Comparison of ENCODE assay signal across 26 cellular contexts in genomic region chr1:227924168-227924837, GRCh38. TPM values are rescaled to one million over a fixed set of nuclear protein-coding genes. Genes with fewer than 3 reads are reported as not detected.
"Had no signal": no experiment of that assay in that cellular context is flagged by ENCODE, and none has a peak within 500 bp of the region (broad histone marks: within the 10 kb centered on the region; RNA-seq: fewer than 3 reads in every experiment).

No MANE protein-coding gene starts in this region.

- H3K9me3 ChIP-seq: ascending aorta, body of pancreas had no signal

- DNase-seq: activated CD4-positive, alpha-beta T cell treated with anti-CD3 and anti-CD28 coated beads for 48 hours; activated CD4-positive, alpha-beta T cell treated with anti-CD3 and anti-CD28 coated beads, Interleukin-2, amount 50 U/mL, for 48 hours; activated CD4-positive, CD25-positive, alpha-beta regulatory T cell treated with anti-CD3 and anti-CD28 coated beads, Interleukin-2, amount 50 U/mL, for 72 hours; activated CD8-positive, alpha-beta memory T cell treated with anti-CD3 and anti-CD28 coated beads, Interleukin-2, amount 10 ng/mL, durations not matched to agents 7 days and 5 days; activated effector memory CD4-positive, alpha-beta T cell treated with Interleukin-2 at 50 U/mL for 16 hours; activated naive CD4-positive, alpha-beta T cell treated with Interleukin-2 at 50 U/mL for 16 hours; activated naive CD8-positive, alpha-beta T cell treated with anti-CD3 and anti-CD28 coated beads, Interleukin-2, amount 50 U/mL, for 24 hours; activated T-cell treated with anti-CD3 and anti-CD28 coated beads, Interleukin-2, amount 50 U/mL, for 24 hours; amniotic stem cell; body of pancreas; Kasumi-1; KBM-7; NCI-H1105 treated with DMSO at 0.1 percent for 48 hours; NCI-H1436 treated with DMSO at 0.1 percent for 48 hours; NCI-H187; NCI-H2081; NCI-H446; NCI-H524; PC-9; SHP77 treated with DMSO at 0.1 percent for 48 hours had no signal

- H3K4me1 ChIP-seq: ascending aorta, body of pancreas had no signal

- H3K4me3 ChIP-seq: ascending aorta, body of pancreas, PC-9 had no signal

- H3K27ac ChIP-seq: ascending aorta, body of pancreas, PC-9 had no signal

- FAIRE-seq: bronchial epithelial cell had no signal

- ATAC-seq: activated CD8-positive, alpha-beta memory T cell treated with anti-CD3 and anti-CD28 coated beads, Interleukin-2, amount 10 ng/mL, durations not matched to agents 7 days and 5 days; activated naive CD4-positive, alpha-beta T cell treated with anti-CD3 and anti-CD28 coated beads, Interleukin-2, amount 50 U/mL, for 72 hours; activated naive CD8-positive, alpha-beta T cell treated with anti-CD3 and anti-CD28 coated beads, Interleukin-2, amount 50 U/mL, for 24 hours; body of pancreas; WTC11 had no signal

- H3K27me3 ChIP-seq: ascending aorta, body of pancreas had no signal

RNA-seq across cellular contexts. Expression of gene WNT9A, which starts 23.4 kb away (rescaled TPM):
- total RNA-seq: activated naive CD4-positive, alpha-beta T cell treated with anti-CD3 and anti-CD28 coated beads, Interleukin-2, amount 50 U/mL, for 72 hours; activated T-helper 1 cell treated with anti-CD3 and anti-CD28 coated beads, Interleukin-12 subunit alpha, Interleukin-12 subunit beta, Interleukin-2, Interleukin-4 antibody, amounts not matched to agents 30 ng/mL and 10 ng/mL and 1 ng/mL, durations not matched to agents 14 hours and 24 hours and 36 hours; SK-MEL-5 had no signal
